In the genomic region with DNA sequence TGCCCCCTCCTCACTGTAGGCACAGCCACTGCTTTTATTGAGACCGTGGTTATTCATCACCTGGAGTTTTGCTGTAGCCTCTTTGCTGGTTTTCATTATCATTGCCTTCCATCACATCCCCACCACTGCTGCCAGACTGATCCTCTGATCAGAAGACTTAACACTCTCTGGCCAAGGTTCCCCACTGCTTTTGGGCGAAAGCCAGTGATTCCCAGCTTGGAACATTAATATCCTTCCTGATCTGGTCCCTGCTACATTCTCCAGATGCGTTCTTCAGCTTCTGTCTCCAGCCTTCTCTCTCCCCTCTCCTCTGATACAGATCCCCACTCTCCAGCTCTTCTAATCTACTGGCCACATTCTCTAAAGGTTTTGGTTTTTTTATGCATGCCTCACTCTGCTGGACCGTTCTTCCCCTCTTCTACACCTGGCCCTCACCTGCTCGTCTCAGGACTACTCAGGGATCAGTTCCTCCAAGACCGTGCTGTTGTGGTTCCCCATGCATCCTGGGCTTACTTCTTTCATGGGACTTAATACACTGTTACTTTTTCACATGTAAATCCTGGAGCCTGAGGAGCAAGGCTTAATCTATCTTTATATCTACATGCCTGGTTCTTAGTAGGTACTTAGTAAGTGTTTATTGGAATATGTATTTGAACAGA, we compare ENCODE assay signal across 25 cellular contexts.
DNase-seq lines count a peak whose midpoint lies in the region; ATAC-seq, FAIRE-seq and TF ChIP-seq lines count a peak whose summit lies in the region.
"Had no signal": no experiment of that assay in that cellular context is flagged by ENCODE, and none has a peak within 500 bp of the region (broad histone marks: within the 10 kb centered on the region; RNA-seq: fewer than 3 reads in every experiment).

No MANE protein-coding gene starts in this region.

- H3K4me3 ChIP-seq in left ventricle myocardium inferior, result no peak overlapping the region
- H3K4me3 ChIP-seq in GM12878, result no peak overlapping the region
- H3K4me3 ChIP-seq in neural progenitor cell, result no peak overlapping the region
- H3K4me3 ChIP-seq in stomach, result no peak overlapping the region
- H3K4me3 ChIP-seq: breast epithelium, esophagus muscularis mucosa, hepatocyte, prostate gland had no signal

- H3K79me2 ChIP-seq in GM12878 (ENCODE audit: control insufficient read depth, insufficient read depth, low read length) (no peaks in the 10 kb centered on the region), neural progenitor cell (ENCODE audit: low read depth) (no peaks in the 10 kb centered on the region)
- H3K79me2 ChIP-seq: hepatocyte had no signal

- H3K4me2 ChIP-seq in GM12878 (ENCODE audit: control insufficient read depth, insufficient read depth), result peak overlapping the region; percentile 65
- no peak overlapping the region for H3K4me2 ChIP-seq in neural progenitor cell
- H3K4me2 ChIP-seq: hepatocyte had no signal

- TF ChIP-seq RAD21 in GM12878 (IDR thresholded peaks at IDR 0.05; ENCODE audit: insufficient read depth, low read depth, low read length), result no peak

- peak overlapping the region; percentile 77 for H3K27ac ChIP-seq in left ventricle myocardium inferior (replicated peaks)
- no peak overlapping the region for H3K27ac ChIP-seq in GM12878 (ENCODE audit: control insufficient read depth, insufficient read depth)
- H3K27ac ChIP-seq in neural progenitor cell, result no peak overlapping the region
- H3K27ac ChIP-seq in stomach, result no peak overlapping the region
- H3K27ac ChIP-seq: esophagus muscularis mucosa, hepatocyte, HL-60, neutrophil, prostate gland had no signal

- no peak for TF ChIP-seq POLR2A in GM12878 (IDR thresholded peaks at IDR 0.05; ENCODE audit: low read depth, low read length)
- TF ChIP-seq POLR2A in stomach (IDR thresholded peaks at IDR 0.05), result no peak

- H3K9me3 ChIP-seq in left ventricle myocardium inferior (replicated peaks), result no peaks in the 10 kb centered on the region
- H3K9me3 ChIP-seq in GM12878 (replicated peaks; ENCODE audit: control insufficient read depth, insufficient read depth, low read length), result no peaks in the 10 kb centered on the region
- H3K9me3 ChIP-seq in neural progenitor cell (ENCODE audit: low read depth), result no peaks in the 10 kb centered on the region
- H3K9me3 ChIP-seq in stomach, result no peaks in the 10 kb centered on the region
- H3K9me3 ChIP-seq: breast epithelium, esophagus muscularis mucosa, neutrophil, prostate gland had no signal

- no peaks in the 10 kb centered on the region for H3K9me3 Mint-ChIP-seq in neural progenitor cell
- H3K9me3 Mint-ChIP-seq: activated T-cell treated with anti-CD3 and anti-CD28 coated beads, Interleukin-2, amount 50 U/mL, for 24 hours; CD14-positive monocyte had no signal

- H4K20me1 ChIP-seq in GM12878 (ENCODE audit: control insufficient read depth, insufficient read depth) (no peaks in the 10 kb centered on the region), neural progenitor cell (ENCODE audit: low read depth) (no peaks in the 10 kb centered on the region)

- WGBS in GM12878 (ENCODE audit: insufficient coverage, insufficient replicate concordance, low lambda C conversion rate, missing lambda C conversion rate), result 62% methylated on average over 6 of the region's 6 CpGs
- 83 to 89% (median 87%) methylated on average over 6 of the region's 6 CpGs for whole genome bisulfite sequencing in stomach, 5 donors

- no TSS peak for BruUV-seq in GM12878 (replicated peaks; lab: Mats Ljungman, UMichigan)

- ATAC-seq in HG03521 (IDR thresholded peaks at IDR 0.05; ENCODE audit: unreplicated experiment), result peak; percentile 37
- no peak for ATAC-seq in GM12878

- H3K27me3 ChIP-seq in left ventricle myocardium inferior (ENCODE audit: low read depth), result no peaks in the 10 kb centered on the region
- no peaks in the 10 kb centered on the region for H3K27me3 ChIP-seq in GM12878 (replicated peaks in 1 of 2; ENCODE audit: control insufficient read depth in 2 of 2, insufficient read depth in 2 of 2, low read length in 1 of 2)
- no peaks in the 10 kb centered on the region for H3K27me3 ChIP-seq in neural progenitor cell
- H3K27me3 ChIP-seq in stomach, result no peaks in the 10 kb centered on the region
- H3K27me3 ChIP-seq: breast epithelium, esophagus muscularis mucosa, hepatocyte, neutrophil had no signal

- H3K4me1 ChIP-seq in left ventricle myocardium inferior, result peaks cover 78% of the 10 kb centered on the region
- H3K4me1 ChIP-seq in GM12878 (ENCODE audit: control insufficient read depth, insufficient read depth, low read length), result peaks cover 32% of the 10 kb centered on the region
- peaks cover 45% of the 10 kb centered on the region for H3K4me1 ChIP-seq in neural progenitor cell
- peaks cover 7 to 41% (median 23%) of the 10 kb centered on the region in 4 donors for H3K4me1 ChIP-seq in stomach
- H3K4me1 ChIP-seq: breast epithelium, prostate gland had no signal

- H3K27ac Mint-ChIP-seq in neural progenitor cell, result no peak overlapping the region
- H3K27ac Mint-ChIP-seq: activated T-cell treated with anti-CD3 and anti-CD28 coated beads, Interleukin-2, amount 50 U/mL, for 24 hours had no signal

- H3K9ac ChIP-seq in GM12878 (ENCODE audit: control insufficient read depth, insufficient read depth, low read length) (no peak overlapping the region), neural progenitor cell (no peak overlapping the region)

- TF ChIP-seq CTCF in left ventricle myocardium inferior (IDR thresholded peaks at IDR 0.05; ENCODE audit: borderline replicate concordance) (no peak), GM12878 (IDR thresholded peaks at IDR 0.05 in 2 of 3, conservative IDR thresholded peaks at IDR 0.05 in 1 of 3; ENCODE audit: control insufficient read depth in 2 of 3, extremely low read depth in 1 of 3, insufficient read depth in 1 of 3, low read depth in 3 of 3, low read length in 3 of 3) (no peak), neural progenitor cell (IDR thresholded peaks at IDR 0.05) (no peak), stomach (IDR thresholded peaks at IDR 0.05) (no peak)

- SMC1A ChIA-PET in GM12878 (lab: Charles Lee; ENCODE audit: uncharacterized antibody, unreplicated experiment), result interaction anchor here (0.8 to 1.7 kb wide), 6 partner anchors 21 to 99 kb away, joined by 3 to 4 read pairs (median 3); no protein-coding TSS in a partner anchor

- RAD21 ChIA-PET in GM12878 (lab: Charles Lee; ENCODE audit: unreplicated experiment), result interaction anchor here (1.5 kb wide), 1 partner anchor 14 kb away, joined by 3 read pairs; no protein-coding TSS in a partner anchor

- TF ChIP-seq EP300 in GM12878 (IDR thresholded peaks at IDR 0.05; ENCODE audit: borderline replicate concordance in 1 of 2, control insufficient read depth in 1 of 2, low read depth in 2 of 2, low read length in 2 of 2) (no peak), stomach (IDR thresholded peaks at IDR 0.05) (no peak)

- H3K4me1 Mint-ChIP-seq in neural progenitor cell, result peaks cover 49% of the 10 kb centered on the region

- peaks cover 14% of the 10 kb centered on the region for H3K36me3 Mint-ChIP-seq in neural progenitor cell

- POLR2A ChIA-PET in GM12878 (lab: Charles Lee), result interaction anchor here (0.6 kb wide), 1 partner anchor 50 kb away, joined by 3 read pairs; no protein-coding TSS in a partner anchor

- CTCF ChIA-PET in GM12878 (lab: Yijun Ruan, JAX), result interaction anchor here (0.9 to 1.4 kb wide), 2 partner anchors 10 to 50 kb away, joined by 3 read pairs; no protein-coding TSS in a partner anchor

- H3F3A ChIP-seq in neural progenitor cell (ENCODE audit: low read depth), result peaks cover 2% of the 10 kb centered on the region

- in situ Hi-C loops in GM12878 (cut with MboI) (loop anchor here (5.0 kb wide), 1 partner anchor 52 kb away; no protein-coding TSS in a partner anchor), ACHN (cut with HindIII; ENCODE audit: low pct_ligation_motif_present, low pct_unique_long_range_greater_than_20kb, low sequenced_read_pairs) (no loop called here)

- intact Hi-C loops in left ventricle myocardium inferior (cut with micrococcal nuclease) (no loop called here), cardiac septum (cut with DNase I) (no loop called here), GM12878 (cut with micrococcal nuclease; ENCODE audit: unreplicated experiment) (no loop called here), stomach (cut with DNase I; ENCODE audit: low total_unique reads) (no loop called here)

- H3K36me3 ChIP-seq in left ventricle myocardium inferior, result no peaks in the 10 kb centered on the region
- H3K36me3 ChIP-seq in GM12878 (ENCODE audit: control insufficient read depth in 2 of 2, insufficient read depth in 2 of 2, low read length in 1 of 2), result no peaks in the 10 kb centered on the region
- no peaks in the 10 kb centered on the region for H3K36me3 ChIP-seq in neural progenitor cell
- no peaks in the 10 kb centered on the region for H3K36me3 ChIP-seq in stomach
- H3K36me3 ChIP-seq: breast epithelium, esophagus muscularis mucosa, prostate gland had no signal

- peak overlapping the region; percentile 14 for H3K4me3 Mint-ChIP-seq in neural progenitor cell
- H3K4me3 Mint-ChIP-seq: activated T-cell treated with anti-CD3 and anti-CD28 coated beads, Interleukin-2, amount 50 U/mL, for 24 hours; CD14-positive monocyte had no signal

- H3K27me3 Mint-ChIP-seq in neural progenitor cell (ENCODE audit: insufficient read depth, low read depth), result no peaks in the 10 kb centered on the region
- H3K27me3 Mint-ChIP-seq: activated T-cell treated with anti-CD3 and anti-CD28 coated beads, Interleukin-2, amount 50 U/mL, for 24 hours had no signal

- FAIRE-seq in GM12878 (lab: Jason Lieb, UNC), result no peak
- FAIRE-seq: D721Med, frontal cortex, TTC549 had no signal

- H2AFZ ChIP-seq in GM12878 (ENCODE audit: control insufficient read depth, low read depth, low read length) (no peak overlapping the region), neural progenitor cell (replicated peaks) (no peak overlapping the region)
- H2AFZ ChIP-seq: hepatocyte had no signal

- DNase-seq in left ventricle myocardium inferior (no peak), cardiac septum (ENCODE audit: low spot score) (no peak), GM12878 (ENCODE audit: low read depth, low spot score) (no peak), neural progenitor cell (ENCODE audit: low spot score) (no peak), ACHN (no peak), stomach (no peak), foreskin melanocyte (no peak)
- DNase-seq: activated CD4-positive, alpha-beta T cell treated with anti-CD3 and anti-CD28 coated beads for 1 hour; activated naive CD4-positive, alpha-beta T cell; activated T-cell treated with anti-CD3 and anti-CD28 coated beads, Interleukin-2, amount 50 U/mL, for 24 hours; amniotic stem cell; cortex of kidney; NCI-H1048; NCI-H1930 had no signal

TF ChIP-seq in GM12878, 131 proteins besides CTCF, POLR2A, EP300 and RAD21 (continues in another document):
- TF ChIP-seq BCL11A (IDR thresholded peaks at IDR 0.05; ENCODE audit: low read depth, low read length), result no peak
- TF ChIP-seq, protein P1, sequence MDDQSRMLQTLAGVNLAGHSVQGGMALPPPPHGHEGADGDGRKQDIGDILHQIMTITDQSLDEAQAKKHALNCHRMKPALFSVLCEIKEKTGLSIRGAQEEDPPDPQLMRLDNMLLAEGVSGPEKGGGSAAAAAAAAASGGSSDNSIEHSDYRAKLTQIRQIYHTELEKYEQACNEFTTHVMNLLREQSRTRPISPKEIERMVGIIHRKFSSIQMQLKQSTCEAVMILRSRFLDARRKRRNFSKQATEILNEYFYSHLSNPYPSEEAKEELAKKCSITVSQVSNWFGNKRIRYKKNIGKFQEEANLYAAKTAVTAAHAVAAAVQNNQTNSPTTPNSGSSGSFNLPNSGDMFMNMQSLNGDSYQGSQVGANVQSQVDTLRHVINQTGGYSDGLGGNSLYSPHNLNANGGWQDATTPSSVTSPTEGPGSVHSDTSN (IDR thresholded peaks at IDR 0.05; ENCODE audit: insufficient replicate concordance, low read depth, low read length), result no peak
